Comparison of ENCODE assay signal across 21 cellular contexts in genomic region chr6:99297006-99297405, GRCh38. TPM values are rescaled to one million over a fixed set of nuclear protein-coding genes. Genes with fewer than 3 reads are reported as not detected.
"Had no signal": no experiment of that assay in that cellular context is flagged by ENCODE, and none has a peak within 500 bp of the region (broad histone marks: within the 10 kb centered on the region; RNA-seq: fewer than 3 reads in every experiment).

No MANE protein-coding gene starts in this region.

- ATAC-seq: HepG2 had no signal

- H3K27ac ChIP-seq: SJSA1, SK-N-MC had no signal

- H3K36me3 ChIP-seq: MG63 had no signal

- H3K9me3 ChIP-seq: MG63, SJSA1 had no signal

- H3K4me1 ChIP-seq: SJSA1 had no signal

- DNase-seq: IMR-90, Karpas-422, KG1, MG63, NCI-H1092 treated with DMSO at 0.1 percent for 48 hours, NCI-H1436, NCI-H187, NCI-H2029, NCI-H2081 treated with DMSO at 0.1 percent for 48 hours, NCI-H2171, NCI-H226, NCI-H446, NCI-H510A, NCI-H524 treated with DMSO at 0.1 percent for 48 hours, NCI-H69, Right ventricle myocardium superior, RPMI8226, SIG-M5 had no signal

- H3K4me3 ChIP-seq: MG63, SJSA1, SK-N-MC had no signal

- H3K27me3 ChIP-seq: MG63, SJSA1 had no signal

RNA-seq across cellular contexts. Expression of gene FAXC, which starts 52.5 kb away (rescaled TPM):
- total RNA-seq: Right ventricle myocardium superior had no signal
